In the genomic region with DNA sequence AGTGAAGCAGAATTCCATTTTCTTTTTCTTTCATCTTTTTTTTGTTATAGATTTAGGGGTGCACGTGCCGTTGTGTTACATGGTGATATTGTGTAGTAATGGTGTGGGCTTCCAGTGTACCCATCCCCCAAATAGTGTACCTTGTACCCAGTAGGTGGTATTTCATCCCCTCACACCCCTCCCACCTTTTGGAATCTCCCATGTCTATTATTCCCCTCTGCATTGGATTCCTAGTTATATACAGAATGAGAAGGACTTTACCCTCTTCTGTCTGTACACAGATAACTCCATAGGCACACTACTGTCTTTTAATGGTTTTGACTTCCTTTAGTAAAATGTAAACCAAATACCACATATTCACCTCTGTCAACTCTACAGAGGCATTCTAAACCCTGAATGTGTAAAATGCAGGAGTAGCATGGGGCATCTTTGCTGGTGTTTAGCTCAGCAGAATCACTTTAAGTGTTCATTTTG, we compare ENCODE assay signal across 21 cellular contexts. TPM values are rescaled to one million over a fixed set of nuclear protein-coding genes. Genes with fewer than 3 reads are reported as not detected.
DNase-seq lines count a peak whose midpoint lies in the region; ATAC-seq and TF ChIP-seq lines count a peak whose summit lies in the region.
"Had no signal": no experiment of that assay in that cellular context is flagged by ENCODE, and none has a peak within 500 bp of the region (broad histone marks: within the 10 kb centered on the region; RNA-seq: fewer than 3 reads in every experiment).

No MANE protein-coding gene starts in this region.

- H3K27ac ChIP-seq in neural cell (ENCODE audit: low read length), result peak overlapping the region; percentile 66
- H3K27ac ChIP-seq: 22Rv1, C4-2B, SK-N-MC had no signal

- H3K36me3 Mint-ChIP-seq in Caco-2 (ENCODE audit: insufficient read depth, unreplicated experiment) (no peaks in the 10 kb centered on the region), WTC11 (no peaks in the 10 kb centered on the region)
- no peaks in the 10 kb centered on the region for H3K36me3 Mint-ChIP-seq in activated naive CD8-positive, alpha-beta T cell treated with anti-CD3 and anti-CD28 coated beads, Interleukin-2, amount 50 U/mL, for 24 hours (ENCODE audit: low read depth)

- no peaks in the 10 kb centered on the region for H3K36me3 ChIP-seq in Caco-2 (ENCODE audit: control insufficient read depth, insufficient read depth, low read length)
- H3K36me3 ChIP-seq in neural cell (ENCODE audit: insufficient read depth, low read length), result no peaks in the 10 kb centered on the region

- H3K27me3 ChIP-seq in Caco-2 (replicated peaks; ENCODE audit: control insufficient read depth, insufficient read depth, low read length) (no peaks in the 10 kb centered on the region), neural cell (ENCODE audit: insufficient read depth, low read depth, low read length) (no peaks in the 10 kb centered on the region)

- peak overlapping the region; percentile 61 for H3K4me3 Mint-ChIP-seq in Caco-2 (ENCODE audit: unreplicated experiment)
- no peak overlapping the region for H3K4me3 Mint-ChIP-seq in WTC11
- no peak overlapping the region for H3K4me3 Mint-ChIP-seq in activated naive CD8-positive, alpha-beta T cell treated with anti-CD3 and anti-CD28 coated beads, Interleukin-2, amount 50 U/mL, for 24 hours
- H3K4me3 Mint-ChIP-seq: H9 had no signal

- no peaks in the 10 kb centered on the region for H3K9me2 ChIP-seq in neural cell (ENCODE audit: insufficient read depth, low read length)

- H3K4me3 ChIP-seq in Caco-2 (ENCODE audit: low read depth, low read length) (no peak overlapping the region), neural cell (ENCODE audit: low read length) (no peak overlapping the region)
- H3K4me3 ChIP-seq: SK-N-MC had no signal

- H3K27ac Mint-ChIP-seq in Caco-2 (ENCODE audit: unreplicated experiment), result peak overlapping the region; percentile 89
- no peak overlapping the region for H3K27ac Mint-ChIP-seq in WTC11
- no peak overlapping the region for H3K27ac Mint-ChIP-seq in activated naive CD8-positive, alpha-beta T cell treated with anti-CD3 and anti-CD28 coated beads, Interleukin-2, amount 50 U/mL, for 24 hours
- H3K27ac Mint-ChIP-seq: H9 had no signal

- no peak for ATAC-seq in WTC11
- no peak for ATAC-seq in activated naive CD8-positive, alpha-beta T cell treated with anti-CD3 and anti-CD28 coated beads, Interleukin-2, amount 50 U/mL, for 24 hours

- no peak overlapping the region for H2AFZ ChIP-seq in neural cell (ENCODE audit: low read depth, low read length)

- peaks cover 15% of the 10 kb centered on the region for H3K79me2 ChIP-seq in neural cell (replicated peaks; ENCODE audit: insufficient read depth, low read length)

- H4K20me1 ChIP-seq in neural cell (ENCODE audit: insufficient read depth), result no peaks in the 10 kb centered on the region

- no peak overlapping the region for H3K9ac ChIP-seq in neural cell (ENCODE audit: low read length)

- POLR2A ChIA-PET in Caco-2 (lab: Charles Lee) (interaction anchor here (0.6 kb wide), 1 partner anchor 30 kb away, joined by 13 read pairs; no protein-coding TSS in a partner anchor), WTC11 (lab: Charles Lee) (no interaction called here)

- no peak for TF ChIP-seq CTCF in Caco-2 (IDR thresholded peaks at IDR 0.05; ENCODE audit: insufficient read depth in 1 of 2, low read depth in 1 of 2, low read length in 1 of 2, severe bottlenecking in 1 of 2, unreplicated experiment in 1 of 2)
- TF ChIP-seq CTCF in WTC11 (IDR thresholded peaks at IDR 0.05), result no peak
- TF ChIP-seq CTCF in neural cell (IDR thresholded peaks at IDR 0.05; ENCODE audit: poor library complexity, severe bottlenecking), result no peak

- peak overlapping the region; percentile 30 for H3K4me2 ChIP-seq in neural cell (ENCODE audit: low read length)

- no peaks in the 10 kb centered on the region for H3K27me3 Mint-ChIP-seq in Caco-2 (ENCODE audit: insufficient read depth, unreplicated experiment)
- no peaks in the 10 kb centered on the region for H3K27me3 Mint-ChIP-seq in WTC11 (ENCODE audit: low read depth)
- no peaks in the 10 kb centered on the region for H3K27me3 Mint-ChIP-seq in activated naive CD8-positive, alpha-beta T cell treated with anti-CD3 and anti-CD28 coated beads, Interleukin-2, amount 50 U/mL, for 24 hours

- CTCF ChIA-PET in Caco-2 (lab: Charles Lee), result no interaction called here
- CTCF ChIA-PET in WTC11 (lab: Charles Lee), result no interaction called here

- peaks cover 54% of the 10 kb centered on the region for H3K4me1 Mint-ChIP-seq in Caco-2 (ENCODE audit: low read depth, unreplicated experiment)
- peaks cover 16% of the 10 kb centered on the region for H3K4me1 Mint-ChIP-seq in WTC11
- no peaks in the 10 kb centered on the region for H3K4me1 Mint-ChIP-seq in activated naive CD8-positive, alpha-beta T cell treated with anti-CD3 and anti-CD28 coated beads, Interleukin-2, amount 50 U/mL, for 24 hours

- BruUV-seq in Caco-2 (replicated peaks; lab: Mats Ljungman, UMichigan), result no TSS peak

- DNase-seq in NCI-H146 (lab: John Stamatoyannopoulos, UW) (peak; percentile 10), NCI-H146 treated with DMSO at 0.1 percent for 48 hours (lab: John Stamatoyannopoulos, UW; ENCODE audit: unreplicated experiment) (no peak), Caco-2 (peak; percentile 56 to 58), WTC11 (ENCODE audit: low spot score) (no peak), islet precursor cell (no peak), activated gamma-delta T cell treated with Interleukin-2 at 50 U/mL for 16 hours (no peak)
- no peak for DNase-seq in activated naive CD8-positive, alpha-beta T cell treated with anti-CD3 and anti-CD28 coated beads, Interleukin-2, amount 50 U/mL, for 24 hours
- DNase-seq: AML-193; DMS79; H9; KBM-7; MV-4-11; NCI-H2029; NCI-H345; NCI-H524 treated with DMSO at 0.1 percent for 48 hours; NK-92 treated with Interleukin-12 subunit alpha and Interleukin-12 subunit beta, amount 100 ng/mL, for 24 hours; Right ventricle myocardium superior had no signal

- no peak for TF ChIP-seq RAD21 in neural cell (conservative IDR thresholded peaks at IDR 0.05)

- H3K9me3 ChIP-seq in Caco-2 (no peaks in the 10 kb centered on the region), neural cell (ENCODE audit: low read length) (no peaks in the 10 kb centered on the region)

- H3F3A ChIP-seq in neural cell (ENCODE audit: insufficient read depth, low read length, poor library complexity, severe bottlenecking), result peaks cover 6% of the 10 kb centered on the region

- intact Hi-C loops in Caco-2 (cut with micrococcal nuclease; ENCODE audit: unreplicated experiment), result loop anchor here (2.0 kb wide), 1 partner anchor 29 kb away; a partner anchor contains a TSS

- peaks cover 43% of the 10 kb centered on the region for H3K4me1 ChIP-seq in Caco-2

- H3K9me3 Mint-ChIP-seq in Caco-2 (ENCODE audit: unreplicated experiment), result no peaks in the 10 kb centered on the region
- H3K9me3 Mint-ChIP-seq in WTC11, result no peaks in the 10 kb centered on the region
- H3K9me3 Mint-ChIP-seq in activated naive CD8-positive, alpha-beta T cell treated with anti-CD3 and anti-CD28 coated beads, Interleukin-2, amount 50 U/mL, for 24 hours, result no peaks in the 10 kb centered on the region
- H3K9me3 Mint-ChIP-seq: H9 had no signal

- TF ChIP-seq EP300 in neural cell (conservative IDR thresholded peaks at IDR 0.05; ENCODE audit: poor library complexity, severe bottlenecking), result no peak

TF ChIP-seq in WTC11, 78 proteins besides CTCF, POLR2A, EP300 and RAD21:
- TF ChIP-seq ZNF317 (CRISPR knock-in tag; IDR thresholded peaks at IDR 0.05; ENCODE audit: borderline replicate concordance, low read depth) (no peak), GABPB1 (CRISPR knock-in tag; IDR thresholded peaks at IDR 0.05) (peak; percentile 53; the same call in 1 of the 2 replicates)

TF ChIP-seq in neural cell, 6 proteins besides CTCF, POLR2A, EP300 and RAD21:
- TF ChIP-seq, protein P1, sequence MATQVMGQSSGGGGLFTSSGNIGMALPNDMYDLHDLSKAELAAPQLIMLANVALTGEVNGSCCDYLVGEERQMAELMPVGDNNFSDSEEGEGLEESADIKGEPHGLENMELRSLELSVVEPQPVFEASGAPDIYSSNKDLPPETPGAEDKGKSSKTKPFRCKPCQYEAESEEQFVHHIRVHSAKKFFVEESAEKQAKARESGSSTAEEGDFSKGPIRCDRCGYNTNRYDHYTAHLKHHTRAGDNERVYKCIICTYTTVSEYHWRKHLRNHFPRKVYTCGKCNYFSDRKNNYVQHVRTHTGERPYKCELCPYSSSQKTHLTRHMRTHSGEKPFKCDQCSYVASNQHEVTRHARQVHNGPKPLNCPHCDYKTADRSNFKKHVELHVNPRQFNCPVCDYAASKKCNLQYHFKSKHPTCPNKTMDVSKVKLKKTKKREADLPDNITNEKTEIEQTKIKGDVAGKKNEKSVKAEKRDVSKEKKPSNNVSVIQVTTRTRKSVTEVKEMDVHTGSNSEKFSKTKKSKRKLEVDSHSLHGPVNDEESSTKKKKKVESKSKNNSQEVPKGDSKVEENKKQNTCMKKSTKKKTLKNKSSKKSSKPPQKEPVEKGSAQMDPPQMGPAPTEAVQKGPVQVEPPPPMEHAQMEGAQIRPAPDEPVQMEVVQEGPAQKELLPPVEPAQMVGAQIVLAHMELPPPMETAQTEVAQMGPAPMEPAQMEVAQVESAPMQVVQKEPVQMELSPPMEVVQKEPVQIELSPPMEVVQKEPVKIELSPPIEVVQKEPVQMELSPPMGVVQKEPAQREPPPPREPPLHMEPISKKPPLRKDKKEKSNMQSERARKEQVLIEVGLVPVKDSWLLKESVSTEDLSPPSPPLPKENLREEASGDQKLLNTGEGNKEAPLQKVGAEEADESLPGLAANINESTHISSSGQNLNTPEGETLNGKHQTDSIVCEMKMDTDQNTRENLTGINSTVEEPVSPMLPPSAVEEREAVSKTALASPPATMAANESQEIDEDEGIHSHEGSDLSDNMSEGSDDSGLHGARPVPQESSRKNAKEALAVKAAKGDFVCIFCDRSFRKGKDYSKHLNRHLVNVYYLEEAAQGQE (IDR thresholded peaks at IDR 0.05; ENCODE audit: borderline replicate concordance), result no peak
- TF ChIP-seq MXI1 (conservative IDR thresholded peaks at IDR 0.05; ENCODE audit: poor library complexity, severe bottlenecking), result no peak
- no peak for TF ChIP-seq SMC3 (conservative IDR thresholded peaks at IDR 0.05; ENCODE audit: poor library complexity)
- no peak for TF ChIP-seq EZH2 (IDR thresholded peaks at IDR 0.05; ENCODE audit: borderline replicate concordance, insufficient read depth, low read length, poor library complexity, severe bottlenecking)
- no peak for TF ChIP-seq POLR2AphosphoS5 (IDR thresholded peaks at IDR 0.05)
- TF ChIP-seq TAF1 (IDR thresholded peaks at IDR 0.05; ENCODE audit: low read depth), result no peak

RNA-seq across cellular contexts. Expression of a gene that starts 28.0 kb away (rescaled TPM):
- 91.3 and 118 TPM in 2 replicates for total RNA-seq in Caco-2 (2022)
- 4.3 to 5.3 TPM (median 4.8 TPM) in 3 replicates for total RNA-seq in WTC11 (2021)
- 46.6 and 49.3 TPM in 2 replicates for polyA plus RNA-seq in neural cell
- polyA minus RNA-seq in neural cell, result 98.6 and 121 TPM in 2 replicates

Comparison
In these comparisons a context has a peak if more than half of its experiments do, and no peak if none do; other contexts are left out.
1. DNase-seq: peak in NCI-H146 (single experiment) and Caco-2 (2 of 2); none in NCI-H146 treated with DMSO at 0.1 percent for 48 hours (single experiment), WTC11 (single experiment), islet precursor cell (single experiment), activated naive CD8-positive, alpha-beta T cell treated with anti-CD3 and anti-CD28 coated beads, Interleukin-2, amount 50 U/mL, for 24 hours (single experiment) and activated gamma-delta T cell treated with Interleukin-2 at 50 U/mL for 16 hours (single experiment).
2. RNA of a gene that starts 28.0 kb away (total RNA-seq): 91.3 to 118 TPM in Caco-2; 4.3 to 5.3 TPM in WTC11; every median in the first group is over 10 times any median in the second.